ENCODE assay signal across 10 cellular contexts in the genomic region with DNA sequence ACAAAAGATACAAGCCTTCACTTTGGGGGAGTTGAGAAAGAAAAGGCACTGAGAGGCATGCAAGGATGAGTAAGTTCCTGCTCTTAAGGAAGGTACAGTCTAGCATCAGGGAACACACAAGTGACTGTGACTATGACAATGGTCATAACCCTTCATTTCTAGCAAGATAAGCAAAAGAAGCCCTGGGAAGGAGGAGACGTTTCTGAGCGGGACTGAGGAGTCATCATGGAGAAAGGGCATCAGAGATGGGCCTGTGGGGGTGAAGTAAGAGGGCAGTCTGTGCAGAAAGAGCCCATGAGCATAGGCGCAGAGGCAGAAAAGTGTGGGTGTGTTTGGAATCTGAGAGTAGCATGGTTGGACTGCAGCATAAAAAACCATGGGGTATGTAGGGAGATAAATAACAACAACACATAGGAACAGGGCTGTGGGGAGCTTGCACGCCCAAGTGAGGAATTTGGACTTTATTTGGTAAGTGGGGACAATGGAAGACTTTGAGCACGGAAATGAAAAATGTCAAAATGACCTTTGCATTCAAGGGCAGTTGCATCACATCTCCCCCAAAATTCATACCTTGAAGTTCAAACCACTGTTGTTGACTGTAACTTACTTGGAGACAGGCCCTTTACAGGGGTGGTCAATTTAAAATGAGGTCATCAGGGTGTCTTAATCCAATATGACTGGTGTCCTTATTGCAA.
DNase-seq lines count a peak whose midpoint lies in the region; ATAC-seq and TF ChIP-seq lines count a peak whose summit lies in the region.
"Had no signal": no experiment of that assay in that cellular context is flagged by ENCODE, and none has a peak within 500 bp of the region (broad histone marks: within the 10 kb centered on the region; RNA-seq: fewer than 3 reads in every experiment).

No MANE protein-coding gene starts in this region.

- H3K36me3 ChIP-seq in HEK293 (ENCODE audit: control insufficient read depth in 2 of 2, insufficient read depth in 1 of 2, low read length in 2 of 2) (no peaks in the 10 kb centered on the region), smooth muscle cell (ENCODE audit: low read depth) (no peaks in the 10 kb centered on the region)
- H3K36me3 ChIP-seq: thyroid gland had no signal

- H4K20me1 ChIP-seq in smooth muscle cell (ENCODE audit: low read depth) = peaks cover 95% of the 10 kb centered on the region

- H3K27me3 ChIP-seq in smooth muscle cell (ENCODE audit: low read depth) = no peaks in the 10 kb centered on the region
- H3K27me3 ChIP-seq: thyroid gland had no signal

- peaks cover 11% of the 10 kb centered on the region for H3F3A ChIP-seq in smooth muscle cell (ENCODE audit: low read depth)

- POLR2A ChIA-PET in HEK293 (lab: Yijun Ruan, JAX) = interaction anchor here (0.6 to 1.0 kb wide), 2 partner anchors 11 to 60 kb away, joined by 3 to 4 read pairs; no protein-coding TSS in a partner anchor

- no peak overlapping the region for H3K9ac ChIP-seq in smooth muscle cell (ENCODE audit: low read depth)

- no peak overlapping the region for H2AFZ ChIP-seq in smooth muscle cell (ENCODE audit: low read depth)

- TF ChIP-seq CTCF in HEK293 (tag by site-specific recombination; IDR thresholded peaks at IDR 0.05) (no peak), smooth muscle cell (IDR thresholded peaks at IDR 0.05; ENCODE audit: borderline replicate concordance, insufficient read depth, poor library complexity, severe bottlenecking) (no peak)

- H3K4me1 ChIP-seq in HEK293 (ENCODE audit: control insufficient read depth, insufficient read depth, low read length) (no peaks in the 10 kb centered on the region), smooth muscle cell (ENCODE audit: low read depth) (peaks cover 18% of the 10 kb centered on the region)

- DNase-seq in amniotic stem cell (lab: John Stamatoyannopoulos, UW) (peak; percentile 11), kidney tubule cell (ENCODE audit: low spot score) (peak; percentile 58), smooth muscle cell (lab: John Stamatoyannopoulos, UW; ENCODE audit: unreplicated experiment) (no peak), T-helper 1 cell (no peak)
- DNase-seq in stimulated activated CD4-positive, alpha-beta T cell treated with anti-CD3 and anti-CD28 coated beads, Interleukin-1b, Interleukin-23, amount 100 ng/mL, for 48 hours = no peak
- DNase-seq: activated CD4-positive, CD25-positive, alpha-beta regulatory T cell; thyroid gland had no signal

- peak overlapping the region; percentile 53 for H3K4me2 ChIP-seq in smooth muscle cell

- H3K27ac ChIP-seq in HEK293 (ENCODE audit: extremely low read depth, low read depth, low read length) (no peak overlapping the region), smooth muscle cell (ENCODE audit: low read depth) (peak overlapping the region; percentile 78)
- H3K27ac ChIP-seq: thyroid gland had no signal

- no peak for ATAC-seq in HG03139 (IDR thresholded peaks at IDR 0.05; ENCODE audit: unreplicated experiment)
- no peak for ATAC-seq in HG02798 (IDR thresholded peaks at IDR 0.05; ENCODE audit: poor library complexity, unreplicated experiment)

- H3K9me3 ChIP-seq in HEK293 (ENCODE audit: control insufficient read depth, insufficient read depth, low read depth, low read length) = no peaks in the 10 kb centered on the region
- no peaks in the 10 kb centered on the region for H3K9me3 ChIP-seq in smooth muscle cell (replicated peaks; ENCODE audit: low read depth)
- H3K9me3 ChIP-seq: thyroid gland had no signal

- H3K79me2 ChIP-seq in smooth muscle cell (ENCODE audit: low read depth) = peaks cover 74% of the 10 kb centered on the region

- H3K4me3 ChIP-seq in HEK293 (ENCODE audit: low read depth, low read length) (no peak overlapping the region), smooth muscle cell (no peak overlapping the region)
- H3K4me3 ChIP-seq: thyroid gland had no signal

- WGBS in smooth muscle cell (ENCODE audit: low lambda C conversion rate) = 39% methylated on average over 5 of the region's 5 CpGs

- CTCF ChIA-PET in HEK293 (lab: Yijun Ruan, JAX) = no interaction called here

TF ChIP-seq in HEK293, 187 proteins besides CTCF, POLR2A, EP300 and RAD21:
- TF ChIP-seq, protein P1, sequence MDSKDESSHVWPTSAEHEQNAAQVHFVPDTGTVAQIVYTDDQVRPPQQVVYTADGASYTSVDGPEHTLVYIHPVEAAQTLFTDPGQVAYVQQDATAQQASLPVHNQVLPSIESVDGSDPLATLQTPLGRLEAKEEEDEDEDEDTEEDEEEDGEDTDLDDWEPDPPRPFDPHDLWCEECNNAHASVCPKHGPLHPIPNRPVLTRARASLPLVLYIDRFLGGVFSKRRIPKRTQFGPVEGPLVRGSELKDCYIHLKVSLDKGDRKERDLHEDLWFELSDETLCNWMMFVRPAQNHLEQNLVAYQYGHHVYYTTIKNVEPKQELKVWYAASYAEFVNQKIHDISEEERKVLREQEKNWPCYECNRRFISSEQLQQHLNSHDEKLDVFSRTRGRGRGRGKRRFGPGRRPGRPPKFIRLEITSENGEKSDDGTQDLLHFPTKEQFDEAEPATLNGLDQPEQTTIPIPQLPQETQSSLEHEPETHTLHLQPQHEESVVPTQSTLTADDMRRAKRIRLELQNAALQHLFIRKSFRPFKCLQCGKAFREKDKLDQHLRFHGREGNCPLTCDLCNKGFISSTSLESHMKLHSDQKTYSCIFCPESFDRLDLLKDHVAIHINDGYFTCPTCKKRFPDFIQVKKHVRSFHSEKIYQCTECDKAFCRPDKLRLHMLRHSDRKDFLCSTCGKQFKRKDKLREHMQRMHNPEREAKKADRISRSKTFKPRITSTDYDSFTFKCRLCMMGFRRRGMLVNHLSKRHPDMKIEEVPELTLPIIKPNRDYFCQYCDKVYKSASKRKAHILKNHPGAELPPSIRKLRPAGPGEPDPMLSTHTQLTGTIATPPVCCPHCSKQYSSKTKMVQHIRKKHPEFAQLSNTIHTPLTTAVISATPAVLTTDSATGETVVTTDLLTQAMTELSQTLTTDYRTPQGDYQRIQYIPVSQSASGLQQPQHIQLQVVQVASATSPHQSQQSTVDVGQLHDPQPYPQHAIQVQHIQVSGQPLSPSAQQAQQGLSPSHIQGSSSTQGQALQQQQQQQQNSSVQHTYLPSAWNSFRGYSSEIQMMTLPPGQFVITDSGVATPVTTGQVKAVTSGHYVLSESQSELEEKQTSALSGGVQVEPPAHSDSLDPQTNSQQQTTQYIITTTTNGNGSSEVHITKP (tag by site-specific recombination; IDR thresholded peaks at IDR 0.05) = peak; percentile 62
- TF ChIP-seq, protein P2, sequence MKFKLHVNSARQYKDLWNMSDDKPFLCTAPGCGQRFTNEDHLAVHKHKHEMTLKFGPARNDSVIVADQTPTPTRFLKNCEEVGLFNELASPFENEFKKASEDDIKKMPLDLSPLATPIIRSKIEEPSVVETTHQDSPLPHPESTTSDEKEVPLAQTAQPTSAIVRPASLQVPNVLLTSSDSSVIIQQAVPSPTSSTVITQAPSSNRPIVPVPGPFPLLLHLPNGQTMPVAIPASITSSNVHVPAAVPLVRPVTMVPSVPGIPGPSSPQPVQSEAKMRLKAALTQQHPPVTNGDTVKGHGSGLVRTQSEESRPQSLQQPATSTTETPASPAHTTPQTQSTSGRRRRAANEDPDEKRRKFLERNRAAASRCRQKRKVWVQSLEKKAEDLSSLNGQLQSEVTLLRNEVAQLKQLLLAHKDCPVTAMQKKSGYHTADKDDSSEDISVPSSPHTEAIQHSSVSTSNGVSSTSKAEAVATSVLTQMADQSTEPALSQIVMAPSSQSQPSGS (tag by site-specific recombination; IDR thresholded peaks at IDR 0.05; ENCODE audit: low read depth) = peak; percentile 25; the same call in 1 of the 2 replicates
- no peak for TF ChIP-seq KLF10 (tag by site-specific recombination; IDR thresholded peaks at IDR 0.05)
- peak; percentile 64; the same call in 1 of the 2 replicates for TF ChIP-seq ZFHX2 (tag by site-specific recombination; conservative IDR thresholded peaks at IDR 0.05)
- TF ChIP-seq EGR2 (tag by site-specific recombination; IDR thresholded peaks at IDR 0.05; ENCODE audit: low read depth) = 0 out of 2 replicates have a peak, but pooled peaks have one; percentile 14
TF ChIP-seq in HEK293: peak in this region for 4.

Comparison
In these comparisons a context has a peak if more than half of its experiments do, and no peak if none do; other contexts are left out.
1. DNase-seq: peak in amniotic stem cell (single experiment) and kidney tubule cell (single experiment); none in smooth muscle cell (single experiment), T-helper 1 cell (0 of 5) and stimulated activated CD4-positive, alpha-beta T cell treated with anti-CD3 and anti-CD28 coated beads, Interleukin-1b, Interleukin-23, amount 100 ng/mL, for 48 hours (single experiment).